8 cellular contexts compared by ENCODE assay signal in genomic region chr2:87455850-87456249, GRCh38.
DNase-seq lines count a peak whose midpoint lies in the region; ATAC-seq and TF ChIP-seq lines count a peak whose summit lies in the region.
"Not testable (repeated sequence)": the region's sequence is repeated elsewhere in the genome, so short reads cannot be mapped to it uniquely, and the experiment has no call there.

No MANE protein-coding gene starts in this region.

- H4K12ac ChIP-seq in trophoblast cell (ENCODE audit: low read depth, low read length): not testable (repeated sequence)

- ATAC-seq in GM19035 (IDR thresholded peaks at IDR 0.05; ENCODE audit: unreplicated experiment) (peak; percentile 44), HG02571 (IDR thresholded peaks at IDR 0.05; ENCODE audit: unreplicated experiment) (peak; percentile 33)

- peaks cover 25% of the 10 kb centered on the region for H3K4me1 ChIP-seq in ACC112 (ENCODE audit: control insufficient read depth, insufficient read depth, low read length, unreplicated experiment)
- H3K4me1 ChIP-seq in HUES48 (ENCODE audit: control insufficient read depth, insufficient read depth, low read length); trophoblast cell (ENCODE audit: control insufficient read depth in 1 of 2, insufficient read depth in 2 of 2, low read length in 2 of 2): not testable (repeated sequence)

- H3K14ac ChIP-seq in trophoblast cell (ENCODE audit: low read length): not testable (repeated sequence)

- H2AK5ac ChIP-seq in trophoblast cell (ENCODE audit: low read length): not testable (repeated sequence)

- H3K4me2 ChIP-seq in trophoblast cell (ENCODE audit: low read length): peak overlapping the region; percentile 36

- H3K9me3 ChIP-seq in HUES48 (ENCODE audit: control insufficient read depth, insufficient read depth, low read length); trophoblast cell (ENCODE audit: insufficient read depth, low read depth, low read length): not testable (repeated sequence)

- not testable (repeated sequence) for H3K36me3 Mint-ChIP-seq in activated CD4-positive, alpha-beta T cell treated with anti-CD3 and anti-CD28 coated beads, Interleukin-2, amount 10 ng/mL, durations not matched to agents 7 days and 5 days (ENCODE audit: low read depth); immature natural killer cell

- DNase-seq in activated CD4-positive, alpha-beta T cell treated with anti-CD3 and anti-CD28 coated beads, Interleukin-2, amount 10 ng/mL, durations not matched to agents 7 days and 5 days: peak; percentile 35
- DNase-seq in cardiac fibroblast (ENCODE audit: low read depth in 2 of 2); trophoblast cell: not testable (repeated sequence)
- DNase-seq in immature natural killer cell: peak in 2 of 3 donors; percentile 37 to 44

- not testable (repeated sequence) for H3K4ac ChIP-seq in trophoblast cell (ENCODE audit: low read depth, low read length)

- H4K91ac ChIP-seq in trophoblast cell (ENCODE audit: low read depth, low read length): peak overlapping the region; percentile 47

- not testable (repeated sequence) for H2BK12ac ChIP-seq in trophoblast cell (ENCODE audit: low read length)

- CTCF ChIA-PET in activated CD4-positive, alpha-beta T cell treated with anti-CD3 and anti-CD28 coated beads, Interleukin-2, amount 10 ng/mL, durations not matched to agents 7 days and 5 days (lab: Charles Lee): not testable (repeated sequence)

- H3K4me1 Mint-ChIP-seq in activated CD4-positive, alpha-beta T cell treated with anti-CD3 and anti-CD28 coated beads, Interleukin-2, amount 10 ng/mL, durations not matched to agents 7 days and 5 days: peaks cover 20% of the 10 kb centered on the region
- H3K4me1 Mint-ChIP-seq in immature natural killer cell: peaks cover 24 to 25% of the 10 kb centered on the region in 2 donors

- not testable (repeated sequence) for H2AFZ ChIP-seq in ACC112 (ENCODE audit: low read length, unreplicated experiment); trophoblast cell (ENCODE audit: insufficient read depth, low read length, poor library complexity)

- not testable (repeated sequence) for H3K36me3 ChIP-seq in ACC112 (ENCODE audit: insufficient read depth, low read length); HUES48 (ENCODE audit: control insufficient read depth, insufficient read depth, low read length); trophoblast cell (ENCODE audit: control insufficient read depth in 1 of 2, insufficient read depth in 2 of 2, low read length in 2 of 2)

- not testable (repeated sequence) for H3K27me3 Mint-ChIP-seq in activated CD4-positive, alpha-beta T cell treated with anti-CD3 and anti-CD28 coated beads, Interleukin-2, amount 10 ng/mL, durations not matched to agents 7 days and 5 days; immature natural killer cell (ENCODE audit: low read depth in 3 of 3)

- not testable (repeated sequence) for H3K27ac Mint-ChIP-seq in activated CD4-positive, alpha-beta T cell treated with anti-CD3 and anti-CD28 coated beads, Interleukin-2, amount 10 ng/mL, durations not matched to agents 7 days and 5 days
- H3K27ac Mint-ChIP-seq in immature natural killer cell: peak overlapping the region in 2 of 6 donors; percentile 66 to 76

- H3K9me3 Mint-ChIP-seq in activated CD4-positive, alpha-beta T cell treated with anti-CD3 and anti-CD28 coated beads, Interleukin-2, amount 10 ng/mL, durations not matched to agents 7 days and 5 days; immature natural killer cell: not testable (repeated sequence)

- H3K18ac ChIP-seq in trophoblast cell (ENCODE audit: low read length): not testable (repeated sequence)

- no CpG with 5 or more reads among the region's 10 CpGs for WGBS in trophoblast cell (ENCODE audit: extremely low coverage, insufficient coverage, insufficient read length)

- H3K4me3 Mint-ChIP-seq in activated CD4-positive, alpha-beta T cell treated with anti-CD3 and anti-CD28 coated beads, Interleukin-2, amount 10 ng/mL, durations not matched to agents 7 days and 5 days: peak overlapping the region; percentile 69
- peak overlapping the region; percentile 66 to 84 (median 76) for H3K4me3 Mint-ChIP-seq in immature natural killer cell

- H3K9ac ChIP-seq in HUES48 (ENCODE audit: low read depth, low read length): 0 out of 2 replicates have a peak overlapping the region, but pooled peaks have one; percentile 18
- H3K9ac ChIP-seq in trophoblast cell (ENCODE audit: low read length): not testable (repeated sequence)

- not testable (repeated sequence) for H3K79me1 ChIP-seq in trophoblast cell (ENCODE audit: low read length)

- peak overlapping the region; percentile 84 for H3K27ac ChIP-seq in ACC112 (ENCODE audit: low read depth, low read length)
- H3K27ac ChIP-seq in HUES48 (ENCODE audit: low read depth, low read length): peak overlapping the region; percentile 76
- H3K27ac ChIP-seq in trophoblast cell (ENCODE audit: low read depth, low read length): peak overlapping the region; percentile 85

- POLR2A ChIA-PET in activated CD4-positive, alpha-beta T cell treated with anti-CD3 and anti-CD28 coated beads, Interleukin-2, amount 10 ng/mL, durations not matched to agents 7 days and 5 days (lab: Charles Lee): not testable (repeated sequence)

- peak overlapping the region; percentile 33 for H2BK120ac ChIP-seq in trophoblast cell (ENCODE audit: insufficient read depth, low read length, poor library complexity)

- not testable (repeated sequence) for H3K23ac ChIP-seq in trophoblast cell (ENCODE audit: low read length)

- H2BK5ac ChIP-seq in trophoblast cell (ENCODE audit: low read depth, low read length, poor library complexity): peak overlapping the region; percentile 68

- not testable (repeated sequence) for H3K27me3 ChIP-seq in ACC112 (ENCODE audit: insufficient read depth, low read length); HUES48 (ENCODE audit: control insufficient read depth, insufficient read depth, low read length); trophoblast cell (ENCODE audit: insufficient read depth, low read length)

- not testable (repeated sequence) for TF ChIP-seq CTCF in cardiac fibroblast (IDR thresholded peaks at IDR 0.05; ENCODE audit: low read depth, low read length)

- H3K4me3 ChIP-seq in ACC112 (ENCODE audit: low read depth, low read length) (peak overlapping the region; percentile 74), HUES48 (ENCODE audit: low read depth, low read length) (peak overlapping the region; percentile 48), cardiac fibroblast (replicated peaks in 1 of 2; ENCODE audit: low read depth in 2 of 2, low read length in 2 of 2) (peak overlapping the region; percentile 42 to 53)
- H3K4me3 ChIP-seq in trophoblast cell (ENCODE audit: low read depth, low read length): not testable (repeated sequence)

- not testable (repeated sequence) for H4K8ac ChIP-seq in trophoblast cell (ENCODE audit: low read depth, low read length)

- peaks cover 26% of the 10 kb centered on the region for H3K79me2 ChIP-seq in ACC112 (ENCODE audit: control insufficient read depth, insufficient read depth, low read length, unreplicated experiment)
- H3K79me2 ChIP-seq in trophoblast cell (ENCODE audit: control insufficient read depth, insufficient read depth, low read length, poor library complexity): not testable (repeated sequence)
